Comparison of ENCODE assay signal across 8 cellular contexts in the genomic region with DNA sequence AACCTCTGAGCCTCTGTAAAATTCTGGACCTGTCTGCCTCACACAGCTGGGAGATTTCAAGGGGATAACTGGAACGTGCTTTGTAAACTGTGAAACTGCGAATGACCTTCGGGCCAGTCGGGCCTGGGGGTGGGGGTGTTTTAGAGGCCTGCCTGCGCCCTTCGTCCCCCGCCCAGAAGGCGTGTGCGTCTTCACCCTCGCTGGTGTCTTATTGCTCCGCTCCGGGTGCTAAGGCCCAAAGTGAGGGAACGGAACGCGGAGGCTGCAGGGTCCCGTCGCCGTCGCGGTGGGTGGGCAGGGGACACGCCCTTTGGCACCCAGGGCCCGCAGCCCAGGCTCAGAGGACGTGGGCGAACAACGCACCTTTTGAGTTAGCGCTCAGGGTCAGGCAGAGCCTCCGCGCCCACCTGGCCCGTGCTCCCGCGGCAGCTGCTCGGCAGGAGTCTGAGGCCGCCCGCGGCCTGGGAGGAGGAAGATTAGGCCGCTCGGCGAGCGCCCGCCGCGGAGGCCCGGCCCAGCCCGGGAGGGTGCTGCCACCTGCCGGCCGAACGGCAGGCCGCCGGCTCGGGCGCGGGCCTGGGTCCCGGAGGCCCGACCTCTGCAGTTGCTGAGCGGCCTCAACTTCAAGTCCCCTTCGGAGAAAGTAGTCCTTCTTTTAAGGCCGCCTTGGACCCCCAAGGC. TPM values are rescaled to one million over a fixed set of nuclear protein-coding genes. Genes with fewer than 3 reads are reported as not detected.
DNase-seq lines count a peak whose midpoint lies in the region; ATAC-seq and TF ChIP-seq lines count a peak whose summit lies in the region.

No MANE protein-coding gene starts in this region.

- CTCF ChIA-PET in RWPE1 (lab: Yijun Ruan, JAX), result interaction anchor here (0.5 to 6.2 kb wide), 36 partner anchors 10 to 934 kb away, joined by 3 to 113 read pairs (median 4); a partner anchor contains a TSS

- no peak for ATAC-seq in HG02970 (IDR thresholded peaks at IDR 0.05; ENCODE audit: low FRiP score, unreplicated experiment)

- peaks cover 17 to 22% of the 10 kb centered on the region in 2 experiments for H3K4me1 ChIP-seq in neutrophil (ENCODE audit: control insufficient read depth in 1 of 2, insufficient read depth in 1 of 2, low read depth in 1 of 2, low read length in 1 of 2)
- peaks cover 50% of the 10 kb centered on the region for H3K4me1 ChIP-seq in suprapubic skin

- TF ChIP-seq EP300 in suprapubic skin (IDR thresholded peaks at IDR 0.05), result no peak

- 1% methylated on average over 29 of the region's 57 CpGs for WGBS in suprapubic skin

- peaks cover 27% of the 10 kb centered on the region for H3K27me3 ChIP-seq in HL-60 (ENCODE audit: insufficient read depth, poor library complexity, severe bottlenecking)
- H3K27me3 ChIP-seq in neutrophil, result peaks cover 55% of the 10 kb centered on the region
- no peaks in the 10 kb centered on the region for H3K27me3 ChIP-seq in suprapubic skin

- H3K36me3 ChIP-seq in neutrophil, result peaks cover 13% of the 10 kb centered on the region
- peaks cover 19% of the 10 kb centered on the region for H3K36me3 ChIP-seq in suprapubic skin

- H3K9me3 ChIP-seq in neutrophil (no peaks in the 10 kb centered on the region), suprapubic skin (no peaks in the 10 kb centered on the region)

- peak; percentile 55 for TF ChIP-seq CTCF in HL-60 (IDR thresholded peaks at IDR 0.05; ENCODE audit: insufficient read depth, low read length)
- TF ChIP-seq CTCF in RWPE1 (conservative IDR thresholded peaks at IDR 0.05; ENCODE audit: low read depth), result peak; percentile 97
- peak; percentile 50 for TF ChIP-seq CTCF in foreskin fibroblast (IDR thresholded peaks at IDR 0.05; ENCODE audit: low read depth, low read length)
- peak; percentile 89 for TF ChIP-seq CTCF in neutrophil (IDR thresholded peaks at IDR 0.05)
- TF ChIP-seq CTCF in suprapubic skin (IDR thresholded peaks at IDR 0.05), result peak; percentile 89 to 99

- POLR2A ChIA-PET in RWPE1 (lab: Yijun Ruan, JAX; ENCODE audit: low non-redundant PET), result interaction anchor here (0.6 to 0.7 kb wide), 2 partner anchors 101 to 1949 kb away, joined by 3 read pairs; no protein-coding TSS in a partner anchor

- no peak overlapping the region for H3K27ac ChIP-seq in HL-60 (replicated peaks)
- H3K27ac ChIP-seq in RWPE1, result peak overlapping the region; percentile 67
- no peak overlapping the region for H3K27ac ChIP-seq in neutrophil
- H3K27ac ChIP-seq in suprapubic skin, result peak overlapping the region; percentile 51

- no peak overlapping the region for H3K4me3 ChIP-seq in HL-60 (replicated peaks; ENCODE audit: insufficient read depth, low read length)
- H3K4me3 ChIP-seq in foreskin fibroblast (ENCODE audit: low read depth in 1 of 2, low read length in 2 of 2), result peak overlapping the region; percentile 29 to 43
- peak overlapping the region; percentile 25 to 57 for H3K4me3 ChIP-seq in neutrophil (ENCODE audit: low read depth in 1 of 2, low read length in 1 of 2)
- peak overlapping the region; percentile 46 for H3K4me3 ChIP-seq in suprapubic skin

- DNase-seq in ELR (ENCODE audit: low read depth), result peak; percentile 77
- peak; percentile 33 to 44 for DNase-seq in HL-60 (ENCODE audit: low read depth in 1 of 2, low spot score in 1 of 2)
- peak; percentile 81 for DNase-seq in RWPE1 (ENCODE audit: low spot score)
- DNase-seq in activated gamma-delta T cell treated with Interleukin-2 at 50 U/mL for 16 hours, result peak; percentile 59
- DNase-seq in foreskin fibroblast, result peak; percentile 52 to 83
- no peak for DNase-seq in suprapubic skin (ENCODE audit: low spot score in 2 of 2)

- TF ChIP-seq POLR2A in suprapubic skin (IDR thresholded peaks at IDR 0.05), result peak in 1 of 2 donors; percentile 8

RNA-seq across cellular contexts. Expression of a gene that starts 29.7 kb away (rescaled TPM):
- 10 to 100 TPM; 49.1 to 68.5 (median 60.9) TPM for total RNA-seq in suprapubic skin

RNA-seq across cellular contexts. Expression of a gene that starts 39.4 kb away (rescaled TPM):
- 10 to 100 TPM; 53.2 to 73.3 (median 65.9) TPM for total RNA-seq in suprapubic skin

RNA-seq across cellular contexts. Expression of a gene that starts 53.6 kb away (rescaled TPM):
- total RNA-seq in suprapubic skin, result not detected

Comparison
In these comparisons a context has a peak if more than half of its experiments do, and no peak if none do; other contexts are left out.
1. DNase-seq: peak in ELR (single experiment), HL-60 (2 of 2), RWPE1 (single experiment), activated gamma-delta T cell treated with Interleukin-2 at 50 U/mL for 16 hours (single experiment) and foreskin fibroblast (2 of 2); none in suprapubic skin (0 of 2).
2. H3K27ac ChIP-seq: peak in RWPE1 (single experiment) and suprapubic skin (single experiment); none in HL-60 (single experiment) and neutrophil (single experiment).
3. Peak in every context shown above with its lines, with median percentiles within 50 percentile points of each other: CTCF ChIP-seq.